In genomic region chr6:45299096-45299581, GRCh38 we compare ENCODE assay signal across 1 cellular context.
TF ChIP-seq lines count a peak whose summit lies in the region.

No MANE protein-coding gene starts in this region.

TF ChIP-seq in HepG2, 621 proteins besides CTCF, POLR2A, EP300 and RAD21 (continued from another document):
- no peak for TF ChIP-seq NFAT5 (CRISPR knock-in tag; IDR thresholded peaks at IDR 0.05)
- TF ChIP-seq, protein P1, sequence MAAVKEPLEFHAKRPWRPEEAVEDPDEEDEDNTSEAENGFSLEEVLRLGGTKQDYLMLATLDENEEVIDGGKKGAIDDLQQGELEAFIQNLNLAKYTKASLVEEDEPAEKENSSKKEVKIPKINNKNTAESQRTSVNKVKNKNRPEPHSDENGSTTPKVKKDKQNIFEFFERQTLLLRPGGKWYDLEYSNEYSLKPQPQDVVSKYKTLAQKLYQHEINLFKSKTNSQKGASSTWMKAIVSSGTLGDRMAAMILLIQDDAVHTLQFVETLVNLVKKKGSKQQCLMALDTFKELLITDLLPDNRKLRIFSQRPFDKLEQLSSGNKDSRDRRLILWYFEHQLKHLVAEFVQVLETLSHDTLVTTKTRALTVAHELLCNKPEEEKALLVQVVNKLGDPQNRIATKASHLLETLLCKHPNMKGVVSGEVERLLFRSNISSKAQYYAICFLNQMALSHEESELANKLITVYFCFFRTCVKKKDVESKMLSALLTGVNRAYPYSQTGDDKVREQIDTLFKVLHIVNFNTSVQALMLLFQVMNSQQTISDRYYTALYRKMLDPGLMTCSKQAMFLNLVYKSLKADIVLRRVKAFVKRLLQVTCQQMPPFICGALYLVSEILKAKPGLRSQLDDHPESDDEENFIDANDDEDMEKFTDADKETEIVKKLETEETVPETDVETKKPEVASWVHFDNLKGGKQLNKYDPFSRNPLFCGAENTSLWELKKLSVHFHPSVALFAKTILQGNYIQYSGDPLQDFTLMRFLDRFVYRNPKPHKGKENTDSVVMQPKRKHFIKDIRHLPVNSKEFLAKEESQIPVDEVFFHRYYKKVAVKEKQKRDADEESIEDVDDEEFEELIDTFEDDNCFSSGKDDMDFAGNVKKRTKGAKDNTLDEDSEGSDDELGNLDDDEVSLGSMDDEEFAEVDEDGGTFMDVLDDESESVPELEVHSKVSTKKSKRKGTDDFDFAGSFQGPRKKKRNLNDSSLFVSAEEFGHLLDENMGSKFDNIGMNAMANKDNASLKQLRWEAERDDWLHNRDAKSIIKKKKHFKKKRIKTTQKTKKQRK (IDR thresholded peaks at IDR 0.05; ENCODE audit: low read length) = no peak
- no peak for TF ChIP-seq ZNF235 (CRISPR knock-in tag; IDR thresholded peaks at IDR 0.05; ENCODE audit: borderline replicate concordance)
- TF ChIP-seq HDAC1 (CRISPR knock-in tag; IDR thresholded peaks at IDR 0.05) = no peak
